ENCODE assay signal across 29 cellular contexts in genomic region chr20:4709261-4710105, GRCh38. TPM values are rescaled to one million over a fixed set of nuclear protein-coding genes. Genes with fewer than 3 reads are reported as not detected.
"Had no signal": no experiment of that assay in that cellular context is flagged by ENCODE, and none has a peak within 500 bp of the region (broad histone marks: within the 10 kb centered on the region; RNA-seq: fewer than 3 reads in every experiment).

No MANE protein-coding gene starts in this region.

- DNase-seq: activated CD4-positive, alpha-beta T cell treated with anti-CD3 and anti-CD28 coated beads, Interleukin-2, amount 10 ng/mL, durations not matched to agents 24 days and 14 days; activated CD4-positive, alpha-beta T cell treated with anti-CD3 and anti-CD28 coated beads, Interleukin-2, amount 50 U/mL, for 4 hours; activated CD8-positive, alpha-beta memory T cell treated with anti-CD3 and anti-CD28 coated beads, Interleukin-2, amount 50 U/mL, for 48 hours; activated CD8-positive, alpha-beta T cell treated with anti-CD3 and anti-CD28 coated beads, Interleukin-2, amount 10 ng/mL, durations not matched to agents 7 days and 5 days; activated effector memory CD4-positive, alpha-beta T cell treated with Interleukin-2 at 50 U/mL for 16 hours; activated naive CD4-positive, alpha-beta T cell treated with anti-CD3 and anti-CD28 coated beads, Interleukin-2, amount 10 ng/mL, durations not matched to agents 7 days and 5 days; activated naive CD8-positive, alpha-beta T cell treated with anti-CD3 and anti-CD28 coated beads for 36 hours; amniotic stem cell; aorta; MM.1S; MV-4-11; NCI-H1092; NCI-H1436 treated with DMSO at 0.1 percent for 48 hours; NCI-H1694 treated with DMSO at 0.1 percent for 48 hours; NCI-H2029; NCI-H510A; NCI-H748 treated with DMSO at 0.1 percent for 48 hours; NK-92 treated with Interleukin-12 subunit alpha and Interleukin-12 subunit beta, amount 100 ng/mL, for 24 hours; PC-9; Right ventricle myocardium superior; SW 1271 had no signal

- H3K9me3 Mint-ChIP-seq: activated CD4-positive, alpha-beta T cell treated with anti-CD3 and anti-CD28 coated beads, Interleukin-2, amount 10 ng/mL, durations not matched to agents 24 days and 14 days; activated naive CD4-positive, alpha-beta T cell treated with anti-CD3 and anti-CD28 coated beads, Interleukin-2, amount 10 ng/mL, durations not matched to agents 7 days and 5 days; T-helper 2 cell treated with Interferon-gamma antibody and Interleukin-4, amounts not matched to agents 5 μg/mL and 100 μg/mL, for 36 hours had no signal

- H3K27me3 ChIP-seq: cardiac muscle cell had no signal

- H3K36me3 ChIP-seq: cardiac muscle cell had no signal

- H3K27ac Mint-ChIP-seq: activated CD4-positive, alpha-beta T cell treated with anti-CD3 and anti-CD28 coated beads, Interleukin-2, amount 10 ng/mL, durations not matched to agents 24 days and 14 days; activated CD8-positive, alpha-beta T cell treated with anti-CD3 and anti-CD28 coated beads, Interleukin-2, amount 10 ng/mL, durations not matched to agents 7 days and 5 days; activated naive CD4-positive, alpha-beta T cell treated with anti-CD3 and anti-CD28 coated beads, Interleukin-2, amount 10 ng/mL, durations not matched to agents 7 days and 5 days; activated naive CD8-positive, alpha-beta T cell treated with anti-CD3 and anti-CD28 coated beads for 36 hours; T-helper 2 cell treated with Interferon-gamma antibody and Interleukin-4, amounts not matched to agents 5 μg/mL and 100 μg/mL, for 36 hours had no signal

- H3K4me3 ChIP-seq: cardiac muscle cell, PC-9 had no signal

- H3K9ac ChIP-seq: KMS-11 had no signal

- ATAC-seq: activated CD8-positive, alpha-beta T cell treated with anti-CD3 and anti-CD28 coated beads, Interleukin-2, amount 10 ng/mL, durations not matched to agents 7 days and 5 days had no signal

- H3K36me3 Mint-ChIP-seq: activated naive CD4-positive, alpha-beta T cell treated with anti-CD3 and anti-CD28 coated beads, Interleukin-2, amount 10 ng/mL, durations not matched to agents 7 days and 5 days; activated naive CD8-positive, alpha-beta T cell treated with anti-CD3 and anti-CD28 coated beads for 36 hours had no signal

- H3K4me2 ChIP-seq: KMS-11, PC-9 had no signal

- H3K4me3 Mint-ChIP-seq: activated CD4-positive, alpha-beta T cell treated with anti-CD3 and anti-CD28 coated beads, Interleukin-2, amount 10 ng/mL, durations not matched to agents 24 days and 14 days; activated CD8-positive, alpha-beta T cell treated with anti-CD3 and anti-CD28 coated beads, Interleukin-2, amount 10 ng/mL, durations not matched to agents 7 days and 5 days; activated naive CD4-positive, alpha-beta T cell treated with anti-CD3 and anti-CD28 coated beads, Interleukin-2, amount 10 ng/mL, durations not matched to agents 7 days and 5 days; activated naive CD8-positive, alpha-beta T cell treated with anti-CD3 and anti-CD28 coated beads for 36 hours; T-helper 2 cell treated with Interferon-gamma antibody and Interleukin-4, amounts not matched to agents 5 μg/mL and 100 μg/mL, for 36 hours had no signal

- H3K27ac ChIP-seq: cardiac muscle cell, KMS-11, PC-9, RWPE1 had no signal

- H2AFZ ChIP-seq: PC-9 had no signal

- FAIRE-seq: RCC 7860, TTC549 had no signal

RNA-seq across cellular contexts. Expression of gene PRND, which starts 12.2 kb away (rescaled TPM):
- total RNA-seq: activated CD4-positive, alpha-beta T cell treated with anti-CD3 and anti-CD28 coated beads, Interleukin-2, amount 10 ng/mL, durations not matched to agents 24 days and 14 days; activated CD8-positive, alpha-beta T cell treated with anti-CD3 and anti-CD28 coated beads, Interleukin-2, amount 10 ng/mL, durations not matched to agents 7 days and 5 days; activated naive CD8-positive, alpha-beta T cell treated with anti-CD3 and anti-CD28 coated beads for 36 hours; LHCN-M2; PC-9; Right ventricle myocardium superior; T-helper 1 cell treated with Interleukin-12 subunit alpha and Interleukin-12 subunit beta and Interleukin-4 antibody, amounts not matched to agents 30 ng/mL and 1 ng/mL, for 36 hours had no signal
